21 cellular contexts compared by ENCODE assay signal in genomic region chr3:51717446-51717845, GRCh38. TPM values are rescaled to one million over a fixed set of nuclear protein-coding genes. Genes with fewer than 3 reads are reported as not detected.
"Had no signal": no experiment of that assay in that cellular context is flagged by ENCODE, and none has a peak within 500 bp of the region (broad histone marks: within the 10 kb centered on the region; RNA-seq: fewer than 3 reads in every experiment).

No MANE protein-coding gene starts in this region.

- H3K27ac Mint-ChIP-seq: activated CD4-positive, alpha-beta T cell treated with anti-CD3 and anti-CD28 coated beads, Interleukin-2, amount 10 ng/mL, durations not matched to agents 24 days and 14 days; activated CD8-positive, alpha-beta T cell treated with anti-CD3 and anti-CD28 coated beads, Interleukin-2, amount 10 ng/mL, durations not matched to agents 7 days and 5 days; activated naive CD8-positive, alpha-beta T cell treated with anti-CD3 and anti-CD28 coated beads for 36 hours; type B pancreatic cell had no signal

- DNase-seq: activated CD4-positive, alpha-beta T cell treated with anti-CD3 and anti-CD28 coated beads, Interleukin-2, amount 10 ng/mL, durations not matched to agents 24 days and 14 days; activated CD4-positive, CD25-positive, alpha-beta regulatory T cell; activated CD8-positive, alpha-beta T cell treated with anti-CD3 and anti-CD28 coated beads, Interleukin-2, amount 10 ng/mL, durations not matched to agents 7 days and 5 days; activated naive CD4-positive, alpha-beta T cell treated with Interleukin-2 at 50 U/mL for 16 hours; activated naive CD8-positive, alpha-beta T cell treated with anti-CD3 and anti-CD28 coated beads for 36 hours; amygdala; cortex of kidney; erythroblast; foreskin keratinocyte; hippocampal formation; midbrain; occipital lobe; stimulated activated CD4-positive, alpha-beta T cell treated with anti-CD3 and anti-CD28 coated beads, Interleukin-15, amount 100 ng/mL, for 24 hours; stimulated activated naive CD4-positive, alpha-beta T cell treated with Interleukin-2 at 50 U/mL for 16 hours; T-helper 9 cell had no signal

- H3K36me3 Mint-ChIP-seq: type B pancreatic cell had no signal

- H3K4me1 ChIP-seq: foreskin keratinocyte, sigmoid colon, vagina had no signal

- H3K27ac ChIP-seq: foreskin keratinocyte, sigmoid colon, thoracic aorta, vagina had no signal

- H3K4me3 ChIP-seq: sigmoid colon, smooth muscle cell, thoracic aorta, vagina had no signal

- H3K36me3 ChIP-seq: sigmoid colon, thoracic aorta, vagina had no signal

- H3K9me3 ChIP-seq: sigmoid colon, thoracic aorta, vagina had no signal

- FAIRE-seq: endometrium had no signal

- ATAC-seq: activated CD8-positive, alpha-beta T cell treated with anti-CD3 and anti-CD28 coated beads, Interleukin-2, amount 10 ng/mL, durations not matched to agents 7 days and 5 days; foreskin keratinocyte had no signal

- H3K27me3 Mint-ChIP-seq: activated CD4-positive, alpha-beta T cell treated with anti-CD3 and anti-CD28 coated beads, Interleukin-2, amount 10 ng/mL, durations not matched to agents 24 days and 14 days; activated naive CD8-positive, alpha-beta T cell treated with anti-CD3 and anti-CD28 coated beads for 36 hours had no signal

- H3K27me3 ChIP-seq: foreskin keratinocyte, vagina had no signal

- H3K4me3 Mint-ChIP-seq: activated CD4-positive, alpha-beta T cell treated with anti-CD3 and anti-CD28 coated beads, Interleukin-2, amount 10 ng/mL, durations not matched to agents 24 days and 14 days; activated CD8-positive, alpha-beta T cell treated with anti-CD3 and anti-CD28 coated beads, Interleukin-2, amount 10 ng/mL, durations not matched to agents 7 days and 5 days; activated naive CD8-positive, alpha-beta T cell treated with anti-CD3 and anti-CD28 coated beads for 36 hours; type B pancreatic cell had no signal

- H3K9me3 Mint-ChIP-seq: activated CD4-positive, alpha-beta T cell treated with anti-CD3 and anti-CD28 coated beads, Interleukin-2, amount 10 ng/mL, durations not matched to agents 24 days and 14 days; type B pancreatic cell had no signal

RNA-seq across cellular contexts. Expression of gene GRM2, which starts 10.6 kb away (rescaled TPM):
- total RNA-seq: foreskin keratinocyte, vagina had no signal
